Comparison of ENCODE assay signal across 25 cellular contexts in the genomic region with DNA sequence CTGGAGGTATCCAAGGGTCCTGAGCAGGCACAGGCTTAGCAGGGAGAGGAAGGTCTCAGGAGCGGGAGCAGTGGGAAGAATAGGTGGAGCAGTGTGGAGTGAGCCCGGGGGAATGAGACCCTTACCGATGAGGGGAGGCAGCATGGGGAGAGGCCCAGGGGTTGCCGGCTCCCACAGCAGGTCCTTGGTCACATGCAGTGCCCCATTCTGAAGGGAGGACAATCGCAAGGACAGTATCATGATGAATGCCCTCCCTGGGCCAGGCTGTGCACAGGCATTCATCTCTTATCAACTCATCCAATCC. TPM values are rescaled to one million over a fixed set of nuclear protein-coding genes. Genes with fewer than 3 reads are reported as not detected.
DNase-seq lines count a peak whose midpoint lies in the region; ATAC-seq, FAIRE-seq and TF ChIP-seq lines count a peak whose summit lies in the region.
"Had no signal": no experiment of that assay in that cellular context is flagged by ENCODE, and none has a peak within 500 bp of the region (broad histone marks: within the 10 kb centered on the region; RNA-seq: fewer than 3 reads in every experiment).

No MANE protein-coding gene starts in this region.

- H3K9me3 ChIP-seq in left ventricle myocardium inferior (replicated peaks): no peaks in the 10 kb centered on the region
- H3K9me3 ChIP-seq in astrocyte (ENCODE audit: insufficient read depth, low read depth, low read length): no peaks in the 10 kb centered on the region
- H3K9me3 ChIP-seq in trophoblast cell (ENCODE audit: insufficient read depth, low read depth, low read length): no peaks in the 10 kb centered on the region
- H3K9me3 ChIP-seq in aorta (ENCODE audit: control insufficient read depth, low read length): no peaks in the 10 kb centered on the region
- H3K9me3 ChIP-seq: BLaER1, SJCRH30 had no signal

- TF ChIP-seq CTCF in left ventricle myocardium inferior (IDR thresholded peaks at IDR 0.05; ENCODE audit: borderline replicate concordance): no peak
- TF ChIP-seq CTCF in astrocyte (IDR thresholded peaks at IDR 0.05; ENCODE audit: insufficient read depth, low read depth, low read length): no peak
- no peak for TF ChIP-seq CTCF in type B pancreatic cell (conservative IDR thresholded peaks at IDR 0.05)
- TF ChIP-seq CTCF in WTC11 (IDR thresholded peaks at IDR 0.05): no peak
- no peak for TF ChIP-seq CTCF in GM13976 (IDR thresholded peaks at IDR 0.05; ENCODE audit: borderline replicate concordance, control extremely low read depth, extremely low read depth, insufficient read depth, missing control alignments)

- H3K79me2 ChIP-seq in astrocyte (ENCODE audit: insufficient read depth, low read length) (peaks cover 43% of the 10 kb centered on the region), trophoblast cell (ENCODE audit: control insufficient read depth, insufficient read depth, low read length, poor library complexity) (peaks cover 4% of the 10 kb centered on the region)

- H3K27me3 Mint-ChIP-seq in astrocyte (ENCODE audit: low read depth, unreplicated experiment) (no peaks in the 10 kb centered on the region), type B pancreatic cell (no peaks in the 10 kb centered on the region), WTC11 (ENCODE audit: low read depth) (no peaks in the 10 kb centered on the region)

- H2AK5ac ChIP-seq in trophoblast cell (ENCODE audit: low read length): no peak overlapping the region

- peak overlapping the region; percentile 34 for H3K27ac Mint-ChIP-seq in astrocyte (ENCODE audit: unreplicated experiment)
- H3K27ac Mint-ChIP-seq in type B pancreatic cell: no peak overlapping the region
- no peak overlapping the region for H3K27ac Mint-ChIP-seq in WTC11

- no peak for FAIRE-seq in astrocyte (lab: Jason Lieb, UNC)
- FAIRE-seq: A204.1, D721Med, GM19239 had no signal

- ATAC-seq in aorta (ENCODE audit: low FRiP score) (no peak), WTC11 (no peak)
- ATAC-seq: PC-3 had no signal

- H3K4me3 Mint-ChIP-seq in astrocyte (ENCODE audit: unreplicated experiment) (no peak overlapping the region), type B pancreatic cell (no peak overlapping the region), WTC11 (no peak overlapping the region)

- H3K9ac ChIP-seq in astrocyte (ENCODE audit: low read length): no peak overlapping the region
- no peak overlapping the region for H3K9ac ChIP-seq in trophoblast cell (ENCODE audit: low read length)
- H3K9ac ChIP-seq: BLaER1, GM23248, KMS-11 had no signal

- no peak overlapping the region for H2BK12ac ChIP-seq in trophoblast cell (ENCODE audit: low read length)

- no peak overlapping the region for H3K4me3 ChIP-seq in left ventricle myocardium inferior
- no peak overlapping the region for H3K4me3 ChIP-seq in astrocyte (ENCODE audit: insufficient read depth, low read depth, low read length)
- no peak overlapping the region for H3K4me3 ChIP-seq in trophoblast cell (ENCODE audit: low read depth, low read length)
- no peak overlapping the region for H3K4me3 ChIP-seq in aorta (ENCODE audit: low read length in 2 of 2)
- H3K4me3 ChIP-seq: BLaER1, GM23248, SJCRH30 had no signal

- H4K20me1 ChIP-seq in astrocyte (ENCODE audit: insufficient read depth, low read length): peaks cover 32% of the 10 kb centered on the region

- H3K4ac ChIP-seq in trophoblast cell (ENCODE audit: low read depth, low read length): no peak overlapping the region

- CTCF ChIA-PET in WTC11 (lab: Charles Lee): interaction anchor here (1.0 to 1.8 kb wide), 6 partner anchors 8 to 300 kb away, joined by 3 to 11 read pairs (median 4); a partner anchor contains a TSS

- H3K4me2 ChIP-seq in astrocyte (ENCODE audit: low read length): no peak overlapping the region
- no peak overlapping the region for H3K4me2 ChIP-seq in trophoblast cell (ENCODE audit: low read length)
- H3K4me2 ChIP-seq: BLaER1, KMS-11 had no signal

- H3K4me1 Mint-ChIP-seq in astrocyte (ENCODE audit: low read depth, unreplicated experiment) (peaks cover 5% of the 10 kb centered on the region), type B pancreatic cell (ENCODE audit: unreplicated experiment) (peaks cover 10% of the 10 kb centered on the region), WTC11 (peaks cover 9% of the 10 kb centered on the region; the same call in 1 of the 2 replicates)

- in situ Hi-C loops in GM13976 (cut with MboI; ENCODE audit: low sequenced_read_pairs, unreplicated experiment): loop anchor here (5.0 to 10.0 kb wide), 2 partner anchors 101 to 209 kb away; no protein-coding TSS in a partner anchor

- peak overlapping the region; percentile 6 for H3K18ac ChIP-seq in trophoblast cell (ENCODE audit: low read length)

- H3K27me3 ChIP-seq in left ventricle myocardium inferior (ENCODE audit: low read depth): no peaks in the 10 kb centered on the region
- no peaks in the 10 kb centered on the region for H3K27me3 ChIP-seq in astrocyte (ENCODE audit: insufficient read depth, low read length)
- no peaks in the 10 kb centered on the region for H3K27me3 ChIP-seq in trophoblast cell (ENCODE audit: insufficient read depth, low read length)
- no peaks in the 10 kb centered on the region for H3K27me3 ChIP-seq in aorta (ENCODE audit: control insufficient read depth in 1 of 2, insufficient read depth in 2 of 2, low read length in 1 of 2)
- H3K27me3 ChIP-seq: BLaER1, SJCRH30 had no signal

- H4K12ac ChIP-seq in trophoblast cell (ENCODE audit: low read depth, low read length): no peak overlapping the region

- H3K9me3 Mint-ChIP-seq in astrocyte (ENCODE audit: unreplicated experiment): no peaks in the 10 kb centered on the region
- H3K9me3 Mint-ChIP-seq in type B pancreatic cell: no peaks in the 10 kb centered on the region
- no peaks in the 10 kb centered on the region for H3K9me3 Mint-ChIP-seq in WTC11

- peaks cover 9% of the 10 kb centered on the region for H3K36me3 Mint-ChIP-seq in astrocyte (ENCODE audit: low read depth, unreplicated experiment)
- H3K36me3 Mint-ChIP-seq in type B pancreatic cell: peaks cover 5% of the 10 kb centered on the region
- peaks cover 20% of the 10 kb centered on the region; the same call in 1 of the 2 replicates for H3K36me3 Mint-ChIP-seq in WTC11

- peaks cover 3% of the 10 kb centered on the region for H3K79me1 ChIP-seq in trophoblast cell (ENCODE audit: low read length)

- WGBS in trophoblast cell (ENCODE audit: extremely low coverage, insufficient coverage, insufficient read length): no CpG with 5 or more reads among the region's 5 CpGs
- 91 to 92% methylated on average over 5 of the region's 5 CpGs for WGBS in aorta, 2 donors

- no peak overlapping the region for H3K14ac ChIP-seq in trophoblast cell (ENCODE audit: low read length)

- DNase-seq in left ventricle myocardium inferior (no peak), cardiac septum (ENCODE audit: low spot score) (no peak), astrocyte (ENCODE audit: low read depth) (no peak), trophoblast cell (no peak), aorta (peak; percentile 10 to 48), type B pancreatic cell (ENCODE audit: extremely low spot score, unreplicated experiment) (no peak), WTC11 (ENCODE audit: low spot score) (no peak), GM13976 (ENCODE audit: low spot score) (no peak)
- DNase-seq: HCEC 1CT, NCI-H1048, NCI-H1436, NCI-H2029 treated with DMSO at 0.1 percent for 48 hours, NCI-H2171, PC-3, SJCRH30 had no signal

- H2BK5ac ChIP-seq in trophoblast cell (ENCODE audit: low read depth, low read length, poor library complexity): no peak overlapping the region

- H2AFZ ChIP-seq in astrocyte (ENCODE audit: low read depth, low read length) (no peak overlapping the region), trophoblast cell (ENCODE audit: insufficient read depth, low read length, poor library complexity) (no peak overlapping the region)
- H2AFZ ChIP-seq: GM23248 had no signal

- H3K4me1 ChIP-seq in left ventricle myocardium inferior: peaks cover 85% of the 10 kb centered on the region
- peaks cover 5% of the 10 kb centered on the region for H3K4me1 ChIP-seq in astrocyte (ENCODE audit: insufficient read depth, low read length)
- peaks cover 4% of the 10 kb centered on the region in 2 experiments for H3K4me1 ChIP-seq in trophoblast cell (ENCODE audit: control insufficient read depth in 1 of 2, insufficient read depth in 2 of 2, low read length in 2 of 2)
- H3K4me1 ChIP-seq in aorta (ENCODE audit: control insufficient read depth in 1 of 2, insufficient read depth in 2 of 2, low read length in 2 of 2): no peaks in the 10 kb centered on the region
- H3K4me1 ChIP-seq: SJCRH30 had no signal

- peak overlapping the region; percentile 92 for H3K27ac ChIP-seq in left ventricle myocardium inferior (replicated peaks)
- no peak overlapping the region for H3K27ac ChIP-seq in astrocyte (ENCODE audit: low read depth, low read length)
- no peak overlapping the region for H3K27ac ChIP-seq in trophoblast cell (ENCODE audit: low read depth, low read length)
- H3K27ac ChIP-seq in aorta (ENCODE audit: low read depth in 1 of 2, low read length in 2 of 2): no peak overlapping the region
- H3K27ac ChIP-seq: BLaER1, GM23248, HL-60, KMS-11, RWPE1, SJCRH30 had no signal

- H4K91ac ChIP-seq in trophoblast cell (ENCODE audit: low read depth, low read length): no peak overlapping the region

- intact Hi-C loops in left ventricle myocardium inferior (cut with micrococcal nuclease) (loop anchor here (10.0 kb wide), 2 partner anchors 99 to 229 kb away; a partner anchor contains a TSS), cardiac septum (cut with DNase I) (loop anchor here (5.0 to 10.0 kb wide), 3 partner anchors 36 to 301 kb away; a partner anchor contains a TSS), aorta (cut with DNase I) (loop anchor here (5.0 to 10.0 kb wide), 2 partner anchors 216 to 219 kb away; a partner anchor contains a TSS)

- no peak overlapping the region for H3K23ac ChIP-seq in trophoblast cell (ENCODE audit: low read length)

- no peak overlapping the region for H2BK120ac ChIP-seq in trophoblast cell (ENCODE audit: insufficient read depth, low read length, poor library complexity)

- H3K36me3 ChIP-seq in left ventricle myocardium inferior: peaks cover 52% of the 10 kb centered on the region
- H3K36me3 ChIP-seq in astrocyte (ENCODE audit: insufficient read depth, low read length): peaks cover 3% of the 10 kb centered on the region
- peaks cover 61 to 64% of the 10 kb centered on the region in 2 experiments for H3K36me3 ChIP-seq in trophoblast cell (ENCODE audit: control insufficient read depth in 1 of 2, insufficient read depth in 2 of 2, low read length in 2 of 2)
- H3K36me3 ChIP-seq in aorta (ENCODE audit: control insufficient read depth in 1 of 2, insufficient read depth in 2 of 2, low read length in 1 of 2): peaks cover 0 to 7% of the 10 kb centered on the region in 2 donors
- H3K36me3 ChIP-seq: SJCRH30 had no signal

- POLR2A ChIA-PET in WTC11 (lab: Charles Lee): no interaction called here

- H4K8ac ChIP-seq in trophoblast cell (ENCODE audit: low read depth, low read length): no peak overlapping the region

RNA-seq across cellular contexts. Expression of a gene that starts 3.3 kb away (rescaled TPM):
- total RNA-seq in left ventricle myocardium inferior: 29.0 TPM
- 20.9 TPM for total RNA-seq in cardiac septum
- total RNA-seq in astrocyte: 30.4 and 34.1 TPM in 2 replicates
- 34.5 and 38.5 TPM in 2 replicates for polyA plus RNA-seq in trophoblast cell (2013)
- total RNA-seq in aorta: 10 to 100 TPM; 46.6 to 50.9 TPM
- 10 to 100 TPM in 1 of 2 donors, 1 to 10 TPM in 1; 8.4 to 80.9 TPM for polyA plus RNA-seq in aorta
- 66.9 and 83.7 TPM in 2 replicates for total RNA-seq in type B pancreatic cell (ENCODE audit: low replicate concordance)
- total RNA-seq in WTC11 (2021): 71.2 to 89.7 TPM (median 74.7 TPM) in 3 replicates

RNA-seq across cellular contexts. Expression of a gene that starts 7.4 kb away (rescaled TPM):
- 0.52 TPM for total RNA-seq in left ventricle myocardium inferior
- 0.24 TPM for total RNA-seq in cardiac septum
- not detected in 2 replicates for total RNA-seq in astrocyte
- not detected in 2 replicates for polyA plus RNA-seq in trophoblast cell (2013)
- under 1 TPM in 1 of 2 donors, not detected in 1; 0.33 TPM for total RNA-seq in aorta
- polyA plus RNA-seq in aorta: 1 to 10 TPM in 1 of 2 donors, not detected in 1; 1.0 TPM
- total RNA-seq in type B pancreatic cell (ENCODE audit: low replicate concordance): not detected in 2 replicates
- 0.71 to 1.6 TPM (median 1.4 TPM) in 3 replicates for total RNA-seq in WTC11 (2021)
- total RNA-seq: GM23248, HT1080, M059J, PC-3 had no signal
- polyA plus RNA-seq: GM23248 had no signal

RNA-seq across cellular contexts. Expression of a gene that starts 38.4 kb away (rescaled TPM):
- 0.14 TPM for total RNA-seq in left ventricle myocardium inferior
- not detected for total RNA-seq in cardiac septum
- total RNA-seq in astrocyte: 0.30 and 0.38 TPM in 2 replicates
- 0.07 and 0.10 TPM in 2 replicates for polyA plus RNA-seq in trophoblast cell (2013)
- total RNA-seq in aorta: under 1 TPM; 0.19 to 0.48 TPM
- 1 to 10 TPM in 1 of 2 donors, not detected in 1; 1.4 TPM for polyA plus RNA-seq in aorta
- 0.67 and 3.2 TPM in 2 replicates for total RNA-seq in type B pancreatic cell (ENCODE audit: low replicate concordance)
- total RNA-seq in WTC11 (2021): 0.09 to 0.62 TPM (median 0.20 TPM) in 3 replicates
- total RNA-seq: GM23248, HT1080, M059J, PC-3 had no signal
- polyA plus RNA-seq: GM23248 had no signal

RNA-seq across cellular contexts. Expression of a gene that starts 38.5 kb away (rescaled TPM):
- 23.8 TPM for total RNA-seq in left ventricle myocardium inferior
- 17.4 TPM for total RNA-seq in cardiac septum
- total RNA-seq in astrocyte: 26.5 and 29.2 TPM in 2 replicates
- polyA plus RNA-seq in trophoblast cell (2013): 17.6 and 19.2 TPM in 2 replicates
- total RNA-seq in aorta: 10 to 100 TPM; 14.6 to 20.5 TPM
- 10 to 100 TPM; 11.4 to 19.0 TPM for polyA plus RNA-seq in aorta
- total RNA-seq in type B pancreatic cell (ENCODE audit: low replicate concordance): 22.9 and 36.4 TPM in 2 replicates
- 48.6 to 58.1 TPM (median 53.4 TPM) in 3 replicates for total RNA-seq in WTC11 (2021)

RNA-seq across cellular contexts. Expression of a gene that starts 56.3 kb away (rescaled TPM):
- not detected for total RNA-seq in left ventricle myocardium inferior
- not detected for total RNA-seq in cardiac septum
- not detected in 2 replicates for total RNA-seq in astrocyte
- not detected in 2 replicates for polyA plus RNA-seq in trophoblast cell (2013)
- not detected for total RNA-seq in aorta
- under 1 TPM; 0.03 to 0.13 TPM for polyA plus RNA-seq in aorta
- total RNA-seq in type B pancreatic cell (ENCODE audit: low replicate concordance): 0.12 and 0.17 TPM in 2 replicates
- total RNA-seq in WTC11 (2021): not detected in 3 replicates
- total RNA-seq: GM23248, HT1080, M059J had no signal
- polyA plus RNA-seq: GM23248 had no signal

Comparison
In these comparisons a context has a peak if more than half of its experiments do, and no peak if none do; other contexts are left out.
1. DNase-seq: peak in aorta (2 of 2); none in left ventricle myocardium inferior (single experiment), cardiac septum (single experiment), astrocyte (single experiment), trophoblast cell (0 of 2), type B pancreatic cell (single experiment), WTC11 (single experiment) and GM13976 (single experiment).